ENCODE assay signal across 1 cellular context in genomic region chr19:41872384-41872774, GRCh38.
TF ChIP-seq lines count a peak whose summit lies in the region.

No MANE protein-coding gene starts in this region.

TF ChIP-seq in GM23338, 12 proteins besides CTCF, POLR2A, EP300 and RAD21 (continued from another document):
- TF ChIP-seq, protein P1, sequence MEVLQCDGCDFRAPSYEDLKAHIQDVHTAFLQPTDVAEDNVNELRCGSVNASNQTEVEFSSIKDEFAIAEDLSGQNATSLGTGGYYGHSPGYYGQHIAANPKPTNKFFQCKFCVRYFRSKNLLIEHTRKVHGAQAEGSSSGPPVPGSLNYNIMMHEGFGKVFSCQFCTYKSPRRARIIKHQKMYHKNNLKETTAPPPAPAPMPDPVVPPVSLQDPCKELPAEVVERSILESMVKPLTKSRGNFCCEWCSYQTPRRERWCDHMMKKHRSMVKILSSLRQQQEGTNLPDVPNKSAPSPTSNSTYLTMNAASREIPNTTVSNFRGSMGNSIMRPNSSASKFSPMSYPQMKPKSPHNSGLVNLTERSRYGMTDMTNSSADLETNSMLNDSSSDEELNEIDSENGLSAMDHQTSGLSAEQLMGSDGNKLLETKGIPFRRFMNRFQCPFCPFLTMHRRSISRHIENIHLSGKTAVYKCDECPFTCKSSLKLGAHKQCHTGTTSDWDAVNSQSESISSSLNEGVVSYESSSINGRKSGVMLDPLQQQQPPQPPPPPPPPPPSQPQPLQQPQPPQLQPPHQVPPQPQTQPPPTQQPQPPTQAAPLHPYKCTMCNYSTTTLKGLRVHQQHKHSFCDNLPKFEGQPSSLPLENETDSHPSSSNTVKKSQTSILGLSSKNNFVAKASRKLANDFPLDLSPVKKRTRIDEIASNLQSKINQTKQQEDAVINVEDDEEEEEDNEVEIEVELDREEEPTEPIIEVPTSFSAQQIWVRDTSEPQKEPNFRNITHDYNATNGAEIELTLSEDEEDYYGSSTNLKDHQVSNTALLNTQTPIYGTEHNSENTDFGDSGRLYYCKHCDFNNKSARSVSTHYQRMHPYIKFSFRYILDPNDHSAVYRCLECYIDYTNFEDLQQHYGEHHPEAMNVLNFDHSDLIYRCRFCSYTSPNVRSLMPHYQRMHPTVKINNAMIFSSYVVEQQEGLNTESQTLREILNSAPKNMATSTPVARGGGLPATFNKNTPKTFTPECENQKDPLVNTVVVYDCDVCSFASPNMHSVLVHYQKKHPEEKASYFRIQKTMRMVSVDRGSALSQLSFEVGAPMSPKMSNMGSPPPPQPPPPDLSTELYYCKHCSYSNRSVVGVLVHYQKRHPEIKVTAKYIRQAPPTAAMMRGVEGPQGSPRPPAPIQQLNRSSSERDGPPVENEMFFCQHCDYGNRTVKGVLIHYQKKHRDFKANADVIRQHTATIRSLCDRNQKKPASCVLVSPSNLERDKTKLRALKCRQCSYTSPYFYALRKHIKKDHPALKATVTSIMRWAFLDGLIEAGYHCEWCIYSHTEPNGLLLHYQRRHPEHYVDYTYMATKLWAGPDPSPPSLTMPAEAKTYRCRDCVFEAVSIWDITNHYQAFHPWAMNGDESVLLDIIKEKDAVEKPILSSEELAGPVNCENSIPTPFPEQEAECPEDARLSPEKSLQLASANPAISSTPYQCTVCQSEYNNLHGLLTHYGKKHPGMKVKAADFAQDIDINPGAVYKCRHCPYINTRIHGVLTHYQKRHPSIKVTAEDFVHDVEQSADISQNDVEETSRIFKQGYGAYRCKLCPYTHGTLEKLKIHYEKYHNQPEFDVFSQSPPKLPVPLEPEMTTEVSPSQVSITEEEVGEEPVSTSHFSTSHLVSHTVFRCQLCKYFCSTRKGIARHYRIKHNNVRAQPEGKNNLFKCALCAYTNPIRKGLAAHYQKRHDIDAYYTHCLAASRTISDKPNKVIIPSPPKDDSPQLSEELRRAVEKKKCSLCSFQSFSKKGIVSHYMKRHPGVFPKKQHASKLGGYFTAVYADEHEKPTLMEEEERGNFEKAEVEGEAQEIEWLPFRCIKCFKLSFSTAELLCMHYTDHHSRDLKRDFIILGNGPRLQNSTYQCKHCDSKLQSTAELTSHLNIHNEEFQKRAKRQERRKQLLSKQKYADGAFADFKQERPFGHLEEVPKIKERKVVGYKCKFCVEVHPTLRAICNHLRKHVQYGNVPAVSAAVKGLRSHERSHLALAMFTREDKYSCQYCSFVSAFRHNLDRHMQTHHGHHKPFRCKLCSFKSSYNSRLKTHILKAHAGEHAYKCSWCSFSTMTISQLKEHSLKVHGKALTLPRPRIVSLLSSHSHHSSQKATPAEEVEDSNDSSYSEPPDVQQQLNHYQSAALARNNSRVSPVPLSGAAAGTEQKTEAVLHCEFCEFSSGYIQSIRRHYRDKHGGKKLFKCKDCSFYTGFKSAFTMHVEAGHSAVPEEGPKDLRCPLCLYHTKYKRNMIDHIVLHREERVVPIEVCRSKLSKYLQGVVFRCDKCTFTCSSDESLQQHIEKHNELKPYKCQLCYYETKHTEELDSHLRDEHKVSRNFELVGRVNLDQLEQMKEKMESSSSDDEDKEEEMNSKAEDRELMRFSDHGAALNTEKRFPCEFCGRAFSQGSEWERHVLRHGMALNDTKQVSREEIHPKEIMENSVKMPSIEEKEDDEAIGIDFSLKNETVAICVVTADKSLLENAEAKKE (CRISPR knock-in tag; IDR thresholded peaks at IDR 0.05) = no peak
- TF ChIP-seq, protein P2, sequence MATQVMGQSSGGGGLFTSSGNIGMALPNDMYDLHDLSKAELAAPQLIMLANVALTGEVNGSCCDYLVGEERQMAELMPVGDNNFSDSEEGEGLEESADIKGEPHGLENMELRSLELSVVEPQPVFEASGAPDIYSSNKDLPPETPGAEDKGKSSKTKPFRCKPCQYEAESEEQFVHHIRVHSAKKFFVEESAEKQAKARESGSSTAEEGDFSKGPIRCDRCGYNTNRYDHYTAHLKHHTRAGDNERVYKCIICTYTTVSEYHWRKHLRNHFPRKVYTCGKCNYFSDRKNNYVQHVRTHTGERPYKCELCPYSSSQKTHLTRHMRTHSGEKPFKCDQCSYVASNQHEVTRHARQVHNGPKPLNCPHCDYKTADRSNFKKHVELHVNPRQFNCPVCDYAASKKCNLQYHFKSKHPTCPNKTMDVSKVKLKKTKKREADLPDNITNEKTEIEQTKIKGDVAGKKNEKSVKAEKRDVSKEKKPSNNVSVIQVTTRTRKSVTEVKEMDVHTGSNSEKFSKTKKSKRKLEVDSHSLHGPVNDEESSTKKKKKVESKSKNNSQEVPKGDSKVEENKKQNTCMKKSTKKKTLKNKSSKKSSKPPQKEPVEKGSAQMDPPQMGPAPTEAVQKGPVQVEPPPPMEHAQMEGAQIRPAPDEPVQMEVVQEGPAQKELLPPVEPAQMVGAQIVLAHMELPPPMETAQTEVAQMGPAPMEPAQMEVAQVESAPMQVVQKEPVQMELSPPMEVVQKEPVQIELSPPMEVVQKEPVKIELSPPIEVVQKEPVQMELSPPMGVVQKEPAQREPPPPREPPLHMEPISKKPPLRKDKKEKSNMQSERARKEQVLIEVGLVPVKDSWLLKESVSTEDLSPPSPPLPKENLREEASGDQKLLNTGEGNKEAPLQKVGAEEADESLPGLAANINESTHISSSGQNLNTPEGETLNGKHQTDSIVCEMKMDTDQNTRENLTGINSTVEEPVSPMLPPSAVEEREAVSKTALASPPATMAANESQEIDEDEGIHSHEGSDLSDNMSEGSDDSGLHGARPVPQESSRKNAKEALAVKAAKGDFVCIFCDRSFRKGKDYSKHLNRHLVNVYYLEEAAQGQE (IDR thresholded peaks at IDR 0.05; ENCODE audit: unreplicated experiment) = no peak
- no peak for TF ChIP-seq NANOG (IDR thresholded peaks at IDR 0.05; ENCODE audit: borderline replicate concordance)
